ENCODE assay signal across 26 cellular contexts in genomic region chr17:68047153-68047846, GRCh38. TPM values are rescaled to one million over a fixed set of nuclear protein-coding genes. Genes with fewer than 3 reads are reported as not detected.
A peak's percentile ranks its signal among the peaks of the same experiment; 100 is the strongest.
DNase-seq lines count a peak whose midpoint lies in the region; ATAC-seq and TF ChIP-seq lines count a peak whose summit lies in the region.
"Had no signal": no experiment of that assay in that cellular context is flagged by ENCODE, and none has a peak within 500 bp of the region (broad histone marks: within the 10 kb centered on the region; RNA-seq: fewer than 3 reads in every experiment).

No MANE protein-coding gene starts in this region.

- peaks cover 55% of the 10 kb centered on the region for H3K36me3 ChIP-seq in DND-41 (ENCODE audit: insufficient read depth, low read length)

- H3K36me3 Mint-ChIP-seq in WTC11: peaks cover 52% of the 10 kb centered on the region

- no peak overlapping the region for H3K4me3 Mint-ChIP-seq in WTC11
- H3K4me3 Mint-ChIP-seq: activated T-helper 17 cell treated with anti-CD3 and anti-CD28 coated beads, Interleukin-2, amount 50 U/mL, for 72 hours; memory B cell had no signal

- DNase-seq in DND-41 (no peak), WTC11 (ENCODE audit: low spot score) (no peak), mesenteric fat pad (ENCODE audit: low spot score) (peak; percentile 16), DMS79 treated with DMSO at 0.1 percent for 48 hours (lab: John Stamatoyannopoulos, UW) (no peak), DMS153 treated with DMSO at 0.1 percent for 48 hours (lab: John Stamatoyannopoulos, UW; ENCODE audit: unreplicated experiment) (no peak), UCSD-AML1 (lab: John Stamatoyannopoulos, UW; ENCODE audit: unreplicated experiment) (no peak)
- DNase-seq: activated CD4-positive, alpha-beta T cell treated with anti-CD3 and anti-CD28 coated beads for 48 hours; activated naive CD4-positive, alpha-beta T cell treated with anti-CD3 and anti-CD28 coated beads, Interleukin-2, amount 50 U/mL, for 16 hours; amniotic stem cell; brain microvascular endothelial cell; DMS153; effector CD4-positive, alpha-beta T cell; NCI-H1436 treated with DMSO at 0.1 percent for 48 hours; NCI-H2081 treated with DMSO at 0.1 percent for 48 hours; NCI-H345; NCI-H69; SHP77 treated with DMSO at 0.1 percent for 48 hours; SW 1271; transverse colon; WERI-Rb-1 had no signal

- no peak overlapping the region for H3K9ac ChIP-seq in DND-41 (ENCODE audit: low read depth, low read length)

- peaks cover 10% of the 10 kb centered on the region; the same call in 1 of the 2 replicates for H3K79me2 ChIP-seq in DND-41 (ENCODE audit: insufficient read depth, low read length)

- TF ChIP-seq CTCF in 22Rv1 (IDR thresholded peaks at IDR 0.05): no peak
- no peak for TF ChIP-seq CTCF in DND-41 (IDR thresholded peaks at IDR 0.05; ENCODE audit: borderline replicate concordance, extremely low read depth, low read length, poor library complexity, severe bottlenecking)
- no peak for TF ChIP-seq CTCF in WTC11 (IDR thresholded peaks at IDR 0.05)

- no peaks in the 10 kb centered on the region for H3K27me3 Mint-ChIP-seq in WTC11 (ENCODE audit: low read depth)
- H3K27me3 Mint-ChIP-seq: activated T-helper 17 cell treated with anti-CD3 and anti-CD28 coated beads, Interleukin-2, amount 50 U/mL, for 72 hours; memory B cell had no signal

- POLR2A ChIA-PET in WTC11 (lab: Charles Lee): interaction anchor here (2.2 kb wide), 1 partner anchor 11 kb away, joined by 7 read pairs; the partner anchor contains the start of gene KPNA2

- H3K27ac ChIP-seq in 22Rv1 (peak overlapping the region; percentile 17; the same call in 1 of the 2 replicates), DND-41 (ENCODE audit: low read length) (no peak overlapping the region)
- H3K27ac ChIP-seq: brain microvascular endothelial cell, transverse colon, WERI-Rb-1 had no signal

- no peak overlapping the region for H3K4me2 ChIP-seq in DND-41 (ENCODE audit: insufficient read depth, low read length)

- H3K4me1 ChIP-seq in DND-41 (ENCODE audit: insufficient read depth, low read length): peaks cover 6% of the 10 kb centered on the region

- H3K4me1 Mint-ChIP-seq in WTC11: peaks cover 3% of the 10 kb centered on the region
- H3K4me1 Mint-ChIP-seq: activated T-helper 17 cell treated with anti-CD3 and anti-CD28 coated beads, Interleukin-2, amount 50 U/mL, for 72 hours had no signal

- no peaks in the 10 kb centered on the region for H3K9me3 ChIP-seq in DND-41 (ENCODE audit: insufficient read depth, low read length, severe bottlenecking)
- H3K9me3 ChIP-seq: gastroesophageal sphincter, transverse colon had no signal

- peaks cover 3% of the 10 kb centered on the region for H3K9me3 Mint-ChIP-seq in WTC11
- H3K9me3 Mint-ChIP-seq: activated T-helper 17 cell treated with anti-CD3 and anti-CD28 coated beads, Interleukin-2, amount 50 U/mL, for 72 hours; memory B cell had no signal

- CTCF ChIA-PET in WTC11 (lab: Charles Lee): no interaction called here

- peaks cover 13% of the 10 kb centered on the region; the same call in 1 of the 2 replicates for H4K20me1 ChIP-seq in DND-41 (ENCODE audit: insufficient read depth, low read length)

- no peak overlapping the region for H3K4me3 ChIP-seq in DND-41 (ENCODE audit: low read depth in 1 of 2, low read length in 2 of 2)
- H3K4me3 ChIP-seq: gastroesophageal sphincter, transverse colon had no signal

- H3K27me3 ChIP-seq in DND-41 (ENCODE audit: insufficient read depth, low read length, poor library complexity): no peaks in the 10 kb centered on the region
- H3K27me3 ChIP-seq: brain microvascular endothelial cell, gastroesophageal sphincter, transverse colon had no signal

- H2AFZ ChIP-seq in DND-41 (ENCODE audit: low read depth, low read length): no peak overlapping the region

- H3K27ac Mint-ChIP-seq in WTC11: peak overlapping the region; percentile 11; the same call in 1 of the 2 replicates
- H3K27ac Mint-ChIP-seq: activated T-helper 17 cell treated with anti-CD3 and anti-CD28 coated beads, Interleukin-2, amount 50 U/mL, for 72 hours; memory B cell had no signal

- ATAC-seq in DND-41 (ENCODE audit: insufficient read depth, low read depth): 0 out of 3 replicates have a peak, but pooled peaks have one; percentile 22
- no peak for ATAC-seq in WTC11
- ATAC-seq in GM19328 (IDR thresholded peaks at IDR 0.05; ENCODE audit: unreplicated experiment): no peak
- ATAC-seq: activated T-helper 17 cell treated with anti-CD3 and anti-CD28 coated beads, Interleukin-2, amount 50 U/mL, for 72 hours; Panc1 had no signal

TF ChIP-seq in WTC11, 78 proteins besides CTCF, POLR2A, EP300 and RAD21 (continues in another document):
- TF ChIP-seq ZNF425 (CRISPR knock-in tag; conservative IDR thresholded peaks at IDR 0.05) (peak; percentile 67; the same call in 1 of the 2 replicates), FOXK1 (CRISPR knock-in tag; IDR thresholded peaks at IDR 0.05) (no peak), OVOL2 (CRISPR knock-in tag; IDR thresholded peaks at IDR 0.05; ENCODE audit: borderline replicate concordance) (no peak)
- TF ChIP-seq, protein P1, sequence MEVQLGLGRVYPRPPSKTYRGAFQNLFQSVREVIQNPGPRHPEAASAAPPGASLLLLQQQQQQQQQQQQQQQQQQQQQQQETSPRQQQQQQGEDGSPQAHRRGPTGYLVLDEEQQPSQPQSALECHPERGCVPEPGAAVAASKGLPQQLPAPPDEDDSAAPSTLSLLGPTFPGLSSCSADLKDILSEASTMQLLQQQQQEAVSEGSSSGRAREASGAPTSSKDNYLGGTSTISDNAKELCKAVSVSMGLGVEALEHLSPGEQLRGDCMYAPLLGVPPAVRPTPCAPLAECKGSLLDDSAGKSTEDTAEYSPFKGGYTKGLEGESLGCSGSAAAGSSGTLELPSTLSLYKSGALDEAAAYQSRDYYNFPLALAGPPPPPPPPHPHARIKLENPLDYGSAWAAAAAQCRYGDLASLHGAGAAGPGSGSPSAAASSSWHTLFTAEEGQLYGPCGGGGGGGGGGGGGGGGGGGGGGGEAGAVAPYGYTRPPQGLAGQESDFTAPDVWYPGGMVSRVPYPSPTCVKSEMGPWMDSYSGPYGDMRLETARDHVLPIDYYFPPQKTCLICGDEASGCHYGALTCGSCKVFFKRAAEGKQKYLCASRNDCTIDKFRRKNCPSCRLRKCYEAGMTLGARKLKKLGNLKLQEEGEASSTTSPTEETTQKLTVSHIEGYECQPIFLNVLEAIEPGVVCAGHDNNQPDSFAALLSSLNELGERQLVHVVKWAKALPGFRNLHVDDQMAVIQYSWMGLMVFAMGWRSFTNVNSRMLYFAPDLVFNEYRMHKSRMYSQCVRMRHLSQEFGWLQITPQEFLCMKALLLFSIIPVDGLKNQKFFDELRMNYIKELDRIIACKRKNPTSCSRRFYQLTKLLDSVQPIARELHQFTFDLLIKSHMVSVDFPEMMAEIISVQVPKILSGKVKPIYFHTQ (CRISPR knock-in tag; IDR thresholded peaks at IDR 0.05): peak; percentile 76; the same call in 1 of the 2 replicates
- TF ChIP-seq, protein P2, sequence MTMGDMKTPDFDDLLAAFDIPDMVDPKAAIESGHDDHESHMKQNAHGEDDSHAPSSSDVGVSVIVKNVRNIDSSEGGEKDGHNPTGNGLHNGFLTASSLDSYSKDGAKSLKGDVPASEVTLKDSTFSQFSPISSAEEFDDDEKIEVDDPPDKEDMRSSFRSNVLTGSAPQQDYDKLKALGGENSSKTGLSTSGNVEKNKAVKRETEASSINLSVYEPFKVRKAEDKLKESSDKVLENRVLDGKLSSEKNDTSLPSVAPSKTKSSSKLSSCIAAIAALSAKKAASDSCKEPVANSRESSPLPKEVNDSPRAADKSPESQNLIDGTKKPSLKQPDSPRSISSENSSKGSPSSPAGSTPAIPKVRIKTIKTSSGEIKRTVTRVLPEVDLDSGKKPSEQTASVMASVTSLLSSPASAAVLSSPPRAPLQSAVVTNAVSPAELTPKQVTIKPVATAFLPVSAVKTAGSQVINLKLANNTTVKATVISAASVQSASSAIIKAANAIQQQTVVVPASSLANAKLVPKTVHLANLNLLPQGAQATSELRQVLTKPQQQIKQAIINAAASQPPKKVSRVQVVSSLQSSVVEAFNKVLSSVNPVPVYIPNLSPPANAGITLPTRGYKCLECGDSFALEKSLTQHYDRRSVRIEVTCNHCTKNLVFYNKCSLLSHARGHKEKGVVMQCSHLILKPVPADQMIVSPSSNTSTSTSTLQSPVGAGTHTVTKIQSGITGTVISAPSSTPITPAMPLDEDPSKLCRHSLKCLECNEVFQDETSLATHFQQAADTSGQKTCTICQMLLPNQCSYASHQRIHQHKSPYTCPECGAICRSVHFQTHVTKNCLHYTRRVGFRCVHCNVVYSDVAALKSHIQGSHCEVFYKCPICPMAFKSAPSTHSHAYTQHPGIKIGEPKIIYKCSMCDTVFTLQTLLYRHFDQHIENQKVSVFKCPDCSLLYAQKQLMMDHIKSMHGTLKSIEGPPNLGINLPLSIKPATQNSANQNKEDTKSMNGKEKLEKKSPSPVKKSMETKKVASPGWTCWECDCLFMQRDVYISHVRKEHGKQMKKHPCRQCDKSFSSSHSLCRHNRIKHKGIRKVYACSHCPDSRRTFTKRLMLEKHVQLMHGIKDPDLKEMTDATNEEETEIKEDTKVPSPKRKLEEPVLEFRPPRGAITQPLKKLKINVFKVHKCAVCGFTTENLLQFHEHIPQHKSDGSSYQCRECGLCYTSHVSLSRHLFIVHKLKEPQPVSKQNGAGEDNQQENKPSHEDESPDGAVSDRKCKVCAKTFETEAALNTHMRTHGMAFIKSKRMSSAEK (CRISPR knock-in tag; IDR thresholded peaks at IDR 0.05; ENCODE audit: borderline replicate concordance): peak; percentile 18; the same call in 1 of the 2 replicates
- TF ChIP-seq, protein P3, sequence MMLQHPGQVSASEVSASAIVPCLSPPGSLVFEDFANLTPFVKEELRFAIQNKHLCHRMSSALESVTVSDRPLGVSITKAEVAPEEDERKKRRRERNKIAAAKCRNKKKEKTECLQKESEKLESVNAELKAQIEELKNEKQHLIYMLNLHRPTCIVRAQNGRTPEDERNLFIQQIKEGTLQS (CRISPR knock-in tag; conservative IDR thresholded peaks at IDR 0.05): no peak

RNA-seq across cellular contexts. Expression of gene KPNA2, which starts 11.8 kb away (rescaled TPM):
- 426 to 466 TPM (median 431 TPM) in 3 replicates for total RNA-seq in WTC11 (2021)
- total RNA-seq in mesenteric fat pad: 37.9 TPM

RNA-seq across cellular contexts. Expression of gene C17orf58, which starts 51.0 kb away (rescaled TPM):
- total RNA-seq in WTC11 (2021) (27.4 to 29.5 TPM (median 28.2 TPM) in 3 replicates), mesenteric fat pad (8.8 TPM)

Comparison
In these comparisons a context has a peak if more than half of its experiments do, and no peak if none do; other contexts are left out.
1. RNA of gene KPNA2, which starts 11.8 kb away (total RNA-seq): 426 to 466 TPM in WTC11; 37.9 TPM in mesenteric fat pad (single experiment); every median in the first group is over 10 times any median in the second.